Comparison of ENCODE assay signal across 1 cellular context in the genomic region with DNA sequence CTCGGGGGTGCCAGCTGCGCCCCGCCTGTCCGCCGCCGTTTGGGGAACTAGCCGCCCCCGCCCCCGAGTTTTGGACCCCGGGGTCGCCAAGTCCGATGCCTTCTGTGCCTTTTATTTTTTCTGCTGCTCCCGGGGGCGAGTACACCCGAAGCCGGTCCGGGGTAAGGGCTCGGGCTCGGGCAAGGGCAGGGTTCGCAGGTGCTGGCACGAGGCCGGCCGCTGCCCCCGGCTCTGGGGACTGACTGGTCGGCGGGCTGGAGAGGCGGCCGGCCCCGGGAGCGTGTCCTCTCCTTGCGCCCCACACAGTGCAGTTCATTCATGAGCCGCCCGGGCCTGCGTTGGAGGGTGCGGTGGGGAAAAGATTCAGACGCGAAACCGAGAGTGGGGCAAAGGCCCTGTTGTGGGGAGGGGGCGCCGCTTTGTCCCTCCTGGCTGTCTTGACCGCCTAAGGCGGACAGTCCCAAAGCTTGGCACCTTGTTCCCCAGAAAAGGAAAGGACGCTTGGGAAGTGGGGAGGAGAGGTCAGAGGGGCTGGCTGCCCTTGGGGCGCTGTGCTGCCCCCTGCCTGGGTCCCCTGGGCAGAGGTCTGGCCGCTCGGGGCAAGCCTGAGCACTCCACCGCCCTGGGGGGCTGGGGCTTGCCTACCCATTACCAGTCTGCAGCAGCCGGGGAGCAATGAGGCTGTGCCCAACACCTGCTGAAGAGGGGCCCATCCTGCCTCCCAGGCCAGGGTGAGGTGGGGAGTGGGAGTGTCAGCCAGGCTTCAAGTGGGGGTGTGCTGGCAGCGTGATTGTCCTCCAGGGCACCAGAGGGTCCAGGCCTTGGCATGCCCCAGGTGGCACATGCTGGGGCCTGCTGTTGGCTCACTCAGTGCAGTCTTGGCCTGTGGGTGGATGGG.
TF ChIP-seq lines count a peak whose summit lies in the region.

No MANE protein-coding gene starts in this region.

TF ChIP-seq in HepG2, 621 proteins besides CTCF, POLR2A, EP300 and RAD21 (continued from another document):
- TF ChIP-seq, protein P1, sequence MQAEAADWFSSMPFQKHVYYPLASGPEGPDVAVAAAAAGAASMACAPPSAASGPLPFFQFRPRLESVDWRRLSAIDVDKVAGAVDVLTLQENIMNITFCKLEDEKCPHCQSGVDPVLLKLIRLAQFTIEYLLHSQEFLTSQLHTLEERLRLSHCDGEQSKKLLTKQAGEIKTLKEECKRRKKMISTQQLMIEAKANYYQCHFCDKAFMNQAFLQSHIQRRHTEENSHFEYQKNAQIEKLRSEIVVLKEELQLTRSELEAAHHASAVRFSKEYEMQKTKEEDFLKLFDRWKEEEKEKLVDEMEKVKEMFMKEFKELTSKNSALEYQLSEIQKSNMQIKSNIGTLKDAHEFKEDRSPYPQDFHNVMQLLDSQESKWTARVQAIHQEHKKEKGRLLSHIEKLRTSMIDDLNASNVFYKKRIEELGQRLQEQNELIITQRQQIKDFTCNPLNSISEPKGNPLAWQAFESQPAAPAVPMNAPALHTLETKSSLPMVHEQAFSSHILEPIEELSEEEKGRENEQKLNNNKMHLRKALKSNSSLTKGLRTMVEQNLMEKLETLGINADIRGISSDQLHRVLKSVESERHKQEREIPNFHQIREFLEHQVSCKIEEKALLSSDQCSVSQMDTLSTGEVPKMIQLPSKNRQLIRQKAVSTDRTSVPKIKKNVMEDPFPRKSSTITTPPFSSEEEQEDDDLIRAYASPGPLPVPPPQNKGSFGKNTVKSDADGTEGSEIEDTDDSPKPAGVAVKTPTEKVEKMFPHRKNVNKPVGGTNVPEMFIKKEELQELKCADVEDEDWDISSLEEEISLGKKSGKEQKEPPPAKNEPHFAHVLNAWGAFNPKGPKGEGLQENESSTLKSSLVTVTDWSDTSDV (CRISPR knock-in tag; IDR thresholded peaks at IDR 0.05), result 0 out of 2 replicates have a peak, but pooled peaks have one; percentile 42
- TF ChIP-seq EEA1 (CRISPR knock-in tag; IDR thresholded peaks at IDR 0.05; ENCODE audit: borderline replicate concordance) (no peak; the same call in 1 of the 2 replicates), MAFG (CRISPR knock-in tag; IDR thresholded peaks at IDR 0.05) (no peak), ZBTB7A (CRISPR knock-in tag; IDR thresholded peaks at IDR 0.05) (peak; percentile 63; the same call in 1 of the 2 replicates), ZNF768 (CRISPR knock-in tag; IDR thresholded peaks at IDR 0.05) (peak; percentile 69), NRL (CRISPR knock-in tag; IDR thresholded peaks at IDR 0.05; ENCODE audit: borderline replicate concordance) (peak; percentile 87; the same call in 1 of the 2 replicates), SP4 (CRISPR knock-in tag; IDR thresholded peaks at IDR 0.05) (peak; percentile 53; the same call in 1 of the 2 replicates), CBFB (CRISPR knock-in tag; IDR thresholded peaks at IDR 0.05) (0 out of 2 replicates have a peak, but pooled peaks have one; percentile 19), ZNF329 (CRISPR knock-in tag; IDR thresholded peaks at IDR 0.05; ENCODE audit: low read depth) (no peak), ZMYM2 (CRISPR knock-in tag; IDR thresholded peaks at IDR 0.05) (peak; percentile 49; the same call in 1 of the 2 replicates), GABPB1 (CRISPR knock-in tag; IDR thresholded peaks at IDR 0.05) (peak; percentile 17; the same call in 1 of the 2 replicates), FLYWCH1 (CRISPR knock-in tag; IDR thresholded peaks at IDR 0.05) (no peak), ZNF614 (CRISPR knock-in tag; IDR thresholded peaks at IDR 0.05; ENCODE audit: borderline replicate concordance) (0 out of 2 replicates have a peak, but pooled peaks have one; percentile 18), HNRNPL (IDR thresholded peaks at IDR 0.05; ENCODE audit: low read depth, low read length) (peak; percentile 96)
- TF ChIP-seq, protein P2, sequence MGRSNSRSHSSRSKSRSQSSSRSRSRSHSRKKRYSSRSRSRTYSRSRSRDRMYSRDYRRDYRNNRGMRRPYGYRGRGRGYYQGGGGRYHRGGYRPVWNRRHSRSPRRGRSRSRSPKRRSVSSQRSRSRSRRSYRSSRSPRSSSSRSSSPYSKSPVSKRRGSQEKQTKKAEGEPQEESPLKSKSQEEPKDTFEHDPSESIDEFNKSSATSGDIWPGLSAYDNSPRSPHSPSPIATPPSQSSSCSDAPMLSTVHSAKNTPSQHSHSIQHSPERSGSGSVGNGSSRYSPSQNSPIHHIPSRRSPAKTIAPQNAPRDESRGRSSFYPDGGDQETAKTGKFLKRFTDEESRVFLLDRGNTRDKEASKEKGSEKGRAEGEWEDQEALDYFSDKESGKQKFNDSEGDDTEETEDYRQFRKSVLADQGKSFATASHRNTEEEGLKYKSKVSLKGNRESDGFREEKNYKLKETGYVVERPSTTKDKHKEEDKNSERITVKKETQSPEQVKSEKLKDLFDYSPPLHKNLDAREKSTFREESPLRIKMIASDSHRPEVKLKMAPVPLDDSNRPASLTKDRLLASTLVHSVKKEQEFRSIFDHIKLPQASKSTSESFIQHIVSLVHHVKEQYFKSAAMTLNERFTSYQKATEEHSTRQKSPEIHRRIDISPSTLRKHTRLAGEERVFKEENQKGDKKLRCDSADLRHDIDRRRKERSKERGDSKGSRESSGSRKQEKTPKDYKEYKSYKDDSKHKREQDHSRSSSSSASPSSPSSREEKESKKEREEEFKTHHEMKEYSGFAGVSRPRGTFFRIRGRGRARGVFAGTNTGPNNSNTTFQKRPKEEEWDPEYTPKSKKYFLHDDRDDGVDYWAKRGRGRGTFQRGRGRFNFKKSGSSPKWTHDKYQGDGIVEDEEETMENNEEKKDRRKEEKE (IDR thresholded peaks at IDR 0.05), result no peak
- TF ChIP-seq, protein P3, sequence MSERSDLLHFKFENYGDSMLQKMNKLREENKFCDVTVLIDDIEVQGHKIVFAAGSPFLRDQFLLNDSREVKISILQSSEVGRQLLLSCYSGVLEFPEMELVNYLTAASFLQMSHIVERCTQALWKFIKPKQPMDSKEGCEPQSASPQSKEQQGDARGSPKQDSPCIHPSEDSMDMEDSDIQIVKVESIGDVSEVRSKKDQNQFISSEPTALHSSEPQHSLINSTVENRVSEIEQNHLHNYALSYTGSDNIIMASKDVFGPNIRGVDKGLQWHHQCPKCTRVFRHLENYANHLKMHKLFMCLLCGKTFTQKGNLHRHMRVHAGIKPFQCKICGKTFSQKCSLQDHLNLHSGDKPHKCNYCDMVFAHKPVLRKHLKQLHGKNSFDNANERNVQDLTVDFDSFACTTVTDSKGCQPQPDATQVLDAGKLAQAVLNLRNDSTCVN (CRISPR knock-in tag; IDR thresholded peaks at IDR 0.05; ENCODE audit: borderline replicate concordance), result 0 out of 2 replicates have a peak, but pooled peaks have one; percentile 21
- TF ChIP-seq, protein P4, sequence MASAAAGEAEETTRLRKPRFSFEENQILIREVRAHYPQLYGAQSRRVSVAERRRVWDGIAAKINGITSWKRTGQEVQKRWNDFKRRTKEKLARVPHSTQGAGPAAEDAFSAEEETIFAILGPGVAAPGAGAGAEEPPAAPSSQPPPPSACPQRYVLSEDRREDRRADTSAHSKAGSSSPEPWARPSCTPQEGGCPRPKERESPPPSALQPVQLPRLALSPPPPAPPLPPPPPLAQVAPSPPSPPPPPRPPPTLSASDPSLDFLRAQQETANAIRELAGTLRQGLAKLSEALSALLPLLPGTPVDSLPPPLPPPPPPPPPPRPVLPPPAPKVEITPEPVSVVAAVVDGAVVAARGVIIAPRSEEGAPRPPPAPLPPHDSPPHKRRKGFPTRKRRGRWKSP (CRISPR knock-in tag; IDR thresholded peaks at IDR 0.05), result peak; percentile 69; the same call in 1 of the 2 replicates
- TF ChIP-seq, protein P5, sequence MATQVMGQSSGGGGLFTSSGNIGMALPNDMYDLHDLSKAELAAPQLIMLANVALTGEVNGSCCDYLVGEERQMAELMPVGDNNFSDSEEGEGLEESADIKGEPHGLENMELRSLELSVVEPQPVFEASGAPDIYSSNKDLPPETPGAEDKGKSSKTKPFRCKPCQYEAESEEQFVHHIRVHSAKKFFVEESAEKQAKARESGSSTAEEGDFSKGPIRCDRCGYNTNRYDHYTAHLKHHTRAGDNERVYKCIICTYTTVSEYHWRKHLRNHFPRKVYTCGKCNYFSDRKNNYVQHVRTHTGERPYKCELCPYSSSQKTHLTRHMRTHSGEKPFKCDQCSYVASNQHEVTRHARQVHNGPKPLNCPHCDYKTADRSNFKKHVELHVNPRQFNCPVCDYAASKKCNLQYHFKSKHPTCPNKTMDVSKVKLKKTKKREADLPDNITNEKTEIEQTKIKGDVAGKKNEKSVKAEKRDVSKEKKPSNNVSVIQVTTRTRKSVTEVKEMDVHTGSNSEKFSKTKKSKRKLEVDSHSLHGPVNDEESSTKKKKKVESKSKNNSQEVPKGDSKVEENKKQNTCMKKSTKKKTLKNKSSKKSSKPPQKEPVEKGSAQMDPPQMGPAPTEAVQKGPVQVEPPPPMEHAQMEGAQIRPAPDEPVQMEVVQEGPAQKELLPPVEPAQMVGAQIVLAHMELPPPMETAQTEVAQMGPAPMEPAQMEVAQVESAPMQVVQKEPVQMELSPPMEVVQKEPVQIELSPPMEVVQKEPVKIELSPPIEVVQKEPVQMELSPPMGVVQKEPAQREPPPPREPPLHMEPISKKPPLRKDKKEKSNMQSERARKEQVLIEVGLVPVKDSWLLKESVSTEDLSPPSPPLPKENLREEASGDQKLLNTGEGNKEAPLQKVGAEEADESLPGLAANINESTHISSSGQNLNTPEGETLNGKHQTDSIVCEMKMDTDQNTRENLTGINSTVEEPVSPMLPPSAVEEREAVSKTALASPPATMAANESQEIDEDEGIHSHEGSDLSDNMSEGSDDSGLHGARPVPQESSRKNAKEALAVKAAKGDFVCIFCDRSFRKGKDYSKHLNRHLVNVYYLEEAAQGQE (IDR thresholded peaks at IDR 0.05; ENCODE audit: borderline replicate concordance in 1 of 2, low read depth in 1 of 2, low read length in 2 of 2), result no peak
- TF ChIP-seq, protein P6, sequence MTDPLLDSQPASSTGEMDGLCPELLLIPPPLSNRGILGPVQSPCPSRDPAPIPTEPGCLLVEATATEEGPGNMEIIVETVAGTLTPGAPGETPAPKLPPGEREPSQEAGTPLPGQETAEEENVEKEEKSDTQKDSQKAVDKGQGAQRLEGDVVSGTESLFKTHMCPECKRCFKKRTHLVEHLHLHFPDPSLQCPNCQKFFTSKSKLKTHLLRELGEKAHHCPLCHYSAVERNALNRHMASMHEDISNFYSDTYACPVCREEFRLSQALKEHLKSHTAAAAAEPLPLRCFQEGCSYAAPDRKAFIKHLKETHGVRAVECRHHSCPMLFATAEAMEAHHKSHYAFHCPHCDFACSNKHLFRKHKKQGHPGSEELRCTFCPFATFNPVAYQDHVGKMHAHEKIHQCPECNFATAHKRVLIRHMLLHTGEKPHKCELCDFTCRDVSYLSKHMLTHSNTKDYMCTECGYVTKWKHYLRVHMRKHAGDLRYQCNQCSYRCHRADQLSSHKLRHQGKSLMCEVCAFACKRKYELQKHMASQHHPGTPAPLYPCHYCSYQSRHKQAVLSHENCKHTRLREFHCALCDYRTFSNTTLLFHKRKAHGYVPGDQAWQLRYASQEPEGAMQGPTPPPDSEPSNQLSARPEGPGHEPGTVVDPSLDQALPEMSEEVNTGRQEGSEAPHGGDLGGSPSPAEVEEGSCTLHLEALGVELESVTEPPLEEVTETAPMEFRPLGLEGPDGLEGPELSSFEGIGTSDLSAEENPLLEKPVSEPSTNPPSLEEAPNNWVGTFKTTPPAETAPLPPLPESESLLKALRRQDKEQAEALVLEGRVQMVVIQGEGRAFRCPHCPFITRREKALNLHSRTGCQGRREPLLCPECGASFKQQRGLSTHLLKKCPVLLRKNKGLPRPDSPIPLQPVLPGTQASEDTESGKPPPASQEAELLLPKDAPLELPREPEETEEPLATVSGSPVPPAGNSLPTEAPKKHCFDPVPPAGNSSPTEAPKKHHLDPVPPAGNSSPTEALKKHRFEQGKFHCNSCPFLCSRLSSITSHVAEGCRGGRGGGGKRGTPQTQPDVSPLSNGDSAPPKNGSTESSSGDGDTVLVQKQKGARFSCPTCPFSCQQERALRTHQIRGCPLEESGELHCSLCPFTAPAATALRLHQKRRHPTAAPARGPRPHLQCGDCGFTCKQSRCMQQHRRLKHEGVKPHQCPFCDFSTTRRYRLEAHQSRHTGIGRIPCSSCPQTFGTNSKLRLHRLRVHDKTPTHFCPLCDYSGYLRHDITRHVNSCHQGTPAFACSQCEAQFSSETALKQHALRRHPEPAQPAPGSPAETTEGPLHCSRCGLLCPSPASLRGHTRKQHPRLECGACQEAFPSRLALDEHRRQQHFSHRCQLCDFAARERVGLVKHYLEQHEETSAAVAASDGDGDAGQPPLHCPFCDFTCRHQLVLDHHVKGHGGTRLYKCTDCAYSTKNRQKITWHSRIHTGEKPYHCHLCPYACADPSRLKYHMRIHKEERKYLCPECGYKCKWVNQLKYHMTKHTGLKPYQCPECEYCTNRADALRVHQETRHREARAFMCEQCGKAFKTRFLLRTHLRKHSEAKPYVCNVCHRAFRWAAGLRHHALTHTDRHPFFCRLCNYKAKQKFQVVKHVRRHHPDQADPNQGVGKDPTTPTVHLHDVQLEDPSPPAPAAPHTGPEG (CRISPR knock-in tag; IDR thresholded peaks at IDR 0.05), result peak; percentile 38; the same call in 1 of the 2 replicates
- TF ChIP-seq, protein P7, sequence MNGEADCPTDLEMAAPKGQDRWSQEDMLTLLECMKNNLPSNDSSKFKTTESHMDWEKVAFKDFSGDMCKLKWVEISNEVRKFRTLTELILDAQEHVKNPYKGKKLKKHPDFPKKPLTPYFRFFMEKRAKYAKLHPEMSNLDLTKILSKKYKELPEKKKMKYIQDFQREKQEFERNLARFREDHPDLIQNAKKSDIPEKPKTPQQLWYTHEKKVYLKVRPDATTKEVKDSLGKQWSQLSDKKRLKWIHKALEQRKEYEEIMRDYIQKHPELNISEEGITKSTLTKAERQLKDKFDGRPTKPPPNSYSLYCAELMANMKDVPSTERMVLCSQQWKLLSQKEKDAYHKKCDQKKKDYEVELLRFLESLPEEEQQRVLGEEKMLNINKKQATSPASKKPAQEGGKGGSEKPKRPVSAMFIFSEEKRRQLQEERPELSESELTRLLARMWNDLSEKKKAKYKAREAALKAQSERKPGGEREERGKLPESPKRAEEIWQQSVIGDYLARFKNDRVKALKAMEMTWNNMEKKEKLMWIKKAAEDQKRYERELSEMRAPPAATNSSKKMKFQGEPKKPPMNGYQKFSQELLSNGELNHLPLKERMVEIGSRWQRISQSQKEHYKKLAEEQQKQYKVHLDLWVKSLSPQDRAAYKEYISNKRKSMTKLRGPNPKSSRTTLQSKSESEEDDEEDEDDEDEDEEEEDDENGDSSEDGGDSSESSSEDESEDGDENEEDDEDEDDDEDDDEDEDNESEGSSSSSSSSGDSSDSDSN (CRISPR knock-in tag; IDR thresholded peaks at IDR 0.05), result peak; percentile 88
- TF ChIP-seq, protein P8, sequence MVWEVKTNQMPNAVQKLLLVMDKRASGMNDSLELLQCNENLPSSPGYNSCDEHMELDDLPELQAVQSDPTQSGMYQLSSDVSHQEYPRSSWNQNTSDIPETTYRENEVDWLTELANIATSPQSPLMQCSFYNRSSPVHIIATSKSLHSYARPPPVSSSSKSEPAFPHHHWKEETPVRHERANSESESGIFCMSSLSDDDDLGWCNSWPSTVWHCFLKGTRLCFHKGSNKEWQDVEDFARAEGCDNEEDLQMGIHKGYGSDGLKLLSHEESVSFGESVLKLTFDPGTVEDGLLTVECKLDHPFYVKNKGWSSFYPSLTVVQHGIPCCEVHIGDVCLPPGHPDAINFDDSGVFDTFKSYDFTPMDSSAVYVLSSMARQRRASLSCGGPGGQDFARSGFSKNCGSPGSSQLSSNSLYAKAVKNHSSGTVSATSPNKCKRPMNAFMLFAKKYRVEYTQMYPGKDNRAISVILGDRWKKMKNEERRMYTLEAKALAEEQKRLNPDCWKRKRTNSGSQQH (CRISPR knock-in tag; IDR thresholded peaks at IDR 0.05; ENCODE audit: low read depth), result 0 out of 2 replicates have a peak, but pooled peaks have one; percentile 18
- TF ChIP-seq, protein P9, sequence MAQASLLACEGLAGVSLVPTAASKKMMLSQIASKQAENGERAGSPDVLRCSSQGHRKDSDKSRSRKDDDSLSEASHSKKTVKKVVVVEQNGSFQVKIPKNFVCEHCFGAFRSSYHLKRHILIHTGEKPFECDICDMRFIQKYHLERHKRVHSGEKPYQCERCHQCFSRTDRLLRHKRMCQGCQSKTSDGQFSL (CRISPR knock-in tag; IDR thresholded peaks at IDR 0.05), result peak; percentile 50; the same call in 1 of the 2 replicates
